ENCODE assay signal across 10 cellular contexts in the genomic region with DNA sequence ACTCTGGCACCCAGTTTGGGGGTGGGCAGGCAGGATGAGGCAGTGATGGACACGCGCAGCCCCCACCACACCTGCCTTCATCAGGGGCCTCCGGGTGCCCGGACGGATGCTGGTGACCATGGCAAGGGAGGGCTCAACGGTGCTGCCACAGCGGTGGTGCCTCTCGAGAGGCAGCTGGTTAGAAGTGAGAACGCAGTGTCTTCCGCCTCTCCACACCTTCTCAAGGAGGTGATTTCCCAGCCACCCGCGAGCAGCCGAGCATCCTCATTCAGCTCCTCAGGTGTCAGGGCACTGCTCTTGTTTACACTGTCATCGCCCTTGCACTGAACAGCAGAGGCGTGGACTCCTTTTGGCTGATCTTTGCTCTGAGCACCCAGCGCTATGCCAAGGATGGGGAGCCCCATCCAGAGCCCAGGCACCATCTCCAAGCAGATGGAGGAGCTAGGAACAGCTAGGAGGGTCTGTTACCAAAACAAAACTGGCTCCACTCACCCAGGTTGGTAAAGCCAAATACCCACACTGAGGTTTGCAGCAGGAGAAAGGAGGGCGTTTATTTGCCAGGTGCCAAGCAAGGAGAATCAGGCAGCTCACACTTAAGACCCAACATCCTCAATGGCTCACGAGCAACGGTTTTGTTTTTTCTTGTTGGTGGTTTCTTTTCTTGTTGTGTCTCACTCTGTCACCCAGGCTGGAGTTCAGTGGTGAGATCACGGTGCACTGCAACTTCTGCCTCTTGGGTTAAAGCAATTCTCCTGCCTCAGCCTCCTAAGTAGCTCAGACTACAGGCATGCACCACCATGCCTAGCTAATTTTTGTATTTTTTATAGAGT.
A peak's percentile ranks its signal among the peaks of the same experiment; 100 is the strongest.
DNase-seq lines count a peak whose midpoint lies in the region; ATAC-seq and TF ChIP-seq lines count a peak whose summit lies in the region.
"Had no signal": no experiment of that assay in that cellular context is flagged by ENCODE, and none has a peak within 500 bp of the region (broad histone marks: within the 10 kb centered on the region; RNA-seq: fewer than 3 reads in every experiment).

No MANE protein-coding gene starts in this region.

- no peak overlapping the region for H3K27ac ChIP-seq in upper lobe of right lung
- H3K27ac ChIP-seq: ovary had no signal

- H3K9me3 ChIP-seq in upper lobe of right lung: no peaks in the 10 kb centered on the region
- H3K9me3 ChIP-seq: ovary had no signal

- no peak for TF ChIP-seq CTCF in upper lobe of right lung (IDR thresholded peaks at IDR 0.05)

- intact Hi-C loops in upper lobe of right lung (cut with DNase I): no loop called here
- intact Hi-C loops in Right ventricle myocardium superior (cut with DNase I): no loop called here

- H3K4me3 ChIP-seq in upper lobe of right lung: no peak overlapping the region
- H3K4me3 ChIP-seq: ovary had no signal

- DNase-seq in CD1c-positive myeloid dendritic cell (ENCODE audit: extremely low spot score) (peak; percentile 17), activated gamma-delta T cell (lab: John Stamatoyannopoulos, UW) (peak; percentile 54), upper lobe of right lung (no peak), Right ventricle myocardium superior (no peak), OCI-M1 (lab: John Stamatoyannopoulos, UW) (no peak), AG20443 (ENCODE audit: low spot score) (no peak)
- DNase-seq in activated CD4-positive, CD25-positive, alpha-beta regulatory T cell treated with anti-CD3 and anti-CD28 coated beads, Interleukin-2, amount 50 U/mL, for 72 hours: peak; percentile 57
- peak; percentile 39 to 51 for DNase-seq in stimulated activated CD4-positive, alpha-beta T cell treated with anti-CD3 and anti-CD28 coated beads, Interleukin-1b, Interleukin-23, amount 100 ng/mL, for 4 hours (ENCODE audit: low read depth in 2 of 2)
- DNase-seq: 8988T, ovary had no signal

- no peaks in the 10 kb centered on the region for H3K36me3 ChIP-seq in upper lobe of right lung
- H3K36me3 ChIP-seq: ovary had no signal

- H3K4me1 ChIP-seq in upper lobe of right lung: peaks cover 11% of the 10 kb centered on the region

- ATAC-seq in upper lobe of right lung (no peak), Right ventricle myocardium superior (ENCODE audit: poor library complexity) (no peak)

- H3K27me3 ChIP-seq in upper lobe of right lung: no peaks in the 10 kb centered on the region
- H3K27me3 ChIP-seq: ovary had no signal

Comparison
In these comparisons a context has a peak if more than half of its experiments do, and no peak if none do; other contexts are left out.
1. DNase-seq: peak in CD1c-positive myeloid dendritic cell (single experiment), activated CD4-positive, CD25-positive, alpha-beta regulatory T cell treated with anti-CD3 and anti-CD28 coated beads, Interleukin-2, amount 50 U/mL, for 72 hours (single experiment), activated gamma-delta T cell (single experiment) and stimulated activated CD4-positive, alpha-beta T cell treated with anti-CD3 and anti-CD28 coated beads, Interleukin-1b, Interleukin-23, amount 100 ng/mL, for 4 hours (2 of 2); none in upper lobe of right lung (single experiment), Right ventricle myocardium superior (single experiment), OCI-M1 (single experiment) and AG20443 (single experiment).